ENCODE assay signal across 16 cellular contexts in the genomic region with DNA sequence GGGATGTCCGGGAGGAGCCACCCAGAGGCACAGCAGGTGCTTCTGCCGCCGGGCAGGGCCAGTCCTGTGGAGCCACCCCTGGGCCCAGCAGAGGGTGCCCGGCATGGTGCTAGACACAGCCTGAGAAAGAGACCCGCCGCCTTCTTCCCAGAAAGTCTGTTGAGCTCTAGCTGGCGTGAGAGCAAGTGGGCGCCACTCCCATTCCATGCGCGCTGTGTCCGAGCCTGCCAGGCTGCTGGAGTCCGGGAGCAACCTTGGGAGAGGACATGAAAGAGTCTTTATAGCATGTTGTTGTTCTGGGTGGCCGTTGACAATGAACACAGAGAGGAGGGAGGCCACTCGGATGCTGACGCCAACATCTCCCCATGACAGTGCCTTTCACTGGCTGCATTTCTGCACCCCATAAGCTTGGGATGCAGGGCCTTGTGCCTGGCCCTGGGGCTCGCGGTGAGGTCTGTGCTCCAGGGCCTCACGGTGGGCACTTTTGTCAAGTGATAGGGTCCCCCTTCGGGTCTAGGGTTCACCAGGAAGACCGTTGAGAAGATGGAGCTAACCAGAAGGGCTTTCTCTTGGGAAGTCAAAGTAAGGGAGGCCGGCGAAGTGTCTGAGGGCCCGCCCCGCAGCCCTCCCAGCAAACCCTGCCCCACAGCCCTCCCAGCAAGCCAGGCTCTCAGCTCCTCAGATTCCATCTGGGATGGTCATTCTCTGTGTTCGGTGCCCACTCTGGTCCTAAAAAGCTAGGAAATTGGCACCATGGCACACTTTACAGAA. TPM values are rescaled to one million over a fixed set of nuclear protein-coding genes. Genes with fewer than 3 reads are reported as not detected.
"Had no signal": no experiment of that assay in that cellular context is flagged by ENCODE, and none has a peak within 500 bp of the region (broad histone marks: within the 10 kb centered on the region; RNA-seq: fewer than 3 reads in every experiment).

No MANE protein-coding gene starts in this region.

- H3K4me3 ChIP-seq: gastroesophageal sphincter, smooth muscle cell had no signal

- H3K9me3 Mint-ChIP-seq: activated naive CD8-positive, alpha-beta T cell treated with anti-CD3 and anti-CD28 coated beads for 36 hours; memory B cell; nephron; T-helper 2 cell treated with Interferon-gamma antibody and Interleukin-4, amounts not matched to agents 5 μg/mL and 100 μg/mL, for 36 hours; type B pancreatic cell had no signal

- H3K9me3 ChIP-seq: gastroesophageal sphincter had no signal

- H3K27ac ChIP-seq: epithelial cell of prostate had no signal

- ATAC-seq: gastroesophageal sphincter had no signal

- DNase-seq: activated CD4-positive, alpha-beta T cell treated with anti-CD3 and anti-CD28 coated beads, Interleukin-2, amount 50 U/mL, for 4 hours; activated gamma-delta T cell; activated naive CD8-positive, alpha-beta T cell treated with anti-CD3 and anti-CD28 coated beads for 36 hours; activated T-cell treated with anti-CD3 and anti-CD28 coated beads, Interleukin-2, amount 50 U/mL, for 48 hours; cortex of kidney; effector memory CD4-positive, alpha-beta T cell; SIG-M5 had no signal

- H3K27ac Mint-ChIP-seq: activated naive CD8-positive, alpha-beta T cell treated with anti-CD3 and anti-CD28 coated beads for 36 hours; memory B cell; nephron; T-helper 2 cell treated with Interferon-gamma antibody and Interleukin-4, amounts not matched to agents 5 μg/mL and 100 μg/mL, for 36 hours; type B pancreatic cell had no signal

- H3K4me2 ChIP-seq: smooth muscle cell had no signal

- H3K27me3 ChIP-seq: gastroesophageal sphincter had no signal

- H3K4me3 Mint-ChIP-seq: activated naive CD8-positive, alpha-beta T cell treated with anti-CD3 and anti-CD28 coated beads for 36 hours; memory B cell; nephron; T-helper 2 cell treated with Interferon-gamma antibody and Interleukin-4, amounts not matched to agents 5 μg/mL and 100 μg/mL, for 36 hours; type B pancreatic cell had no signal

- H3K27me3 Mint-ChIP-seq: activated naive CD8-positive, alpha-beta T cell treated with anti-CD3 and anti-CD28 coated beads for 36 hours; memory B cell had no signal

- H3K4me1 Mint-ChIP-seq: activated naive CD8-positive, alpha-beta T cell treated with anti-CD3 and anti-CD28 coated beads for 36 hours; memory B cell had no signal

- H3K36me3 Mint-ChIP-seq: activated naive CD8-positive, alpha-beta T cell treated with anti-CD3 and anti-CD28 coated beads for 36 hours; memory B cell; type B pancreatic cell had no signal

RNA-seq across cellular contexts. Expression of a gene that starts 47.3 kb away (rescaled TPM):
- total RNA-seq: activated naive CD8-positive, alpha-beta T cell treated with anti-CD3 and anti-CD28 coated beads for 36 hours; astrocyte; gastroesophageal sphincter; osteocyte; smooth muscle cell had no signal
